ENCODE assay signal across 8 cellular contexts in genomic region chr2:68250196-68250595, GRCh38. TPM values are rescaled to one million over a fixed set of nuclear protein-coding genes. Genes with fewer than 3 reads are reported as not detected.
A peak's percentile ranks its signal among the peaks of the same experiment; 100 is the strongest.
DNase-seq lines count a peak whose midpoint lies in the region; ATAC-seq, FAIRE-seq and TF ChIP-seq lines count a peak whose summit lies in the region.

No MANE protein-coding gene starts in this region.

- H3K4me1 ChIP-seq in DOHH2 (ENCODE audit: control insufficient read depth, low read length): peaks cover 59% of the 10 kb centered on the region
- H3K4me1 ChIP-seq in NT2/D1 (ENCODE audit: insufficient read depth, insufficient read length): no peaks in the 10 kb centered on the region
- peaks cover 17 to 32% (median 23%) of the 10 kb centered on the region in 3 donors for H3K4me1 ChIP-seq in pancreas

- peak overlapping the region; percentile 98 for H3K4me3 Mint-ChIP-seq in endothelial cell (ENCODE audit: unreplicated experiment)

- peaks cover 52% of the 10 kb centered on the region for H4K20me1 ChIP-seq in DOHH2 (ENCODE audit: control insufficient read depth, insufficient read depth, low read depth, low read length)

- TF ChIP-seq CTCF in DOHH2 (IDR thresholded peaks at IDR 0.05; ENCODE audit: low read depth, low read length, poor library complexity, severe bottlenecking) (no peak), endothelial cell (IDR thresholded peaks at IDR 0.05; ENCODE audit: unreplicated experiment) (no peak), pancreas (IDR thresholded peaks at IDR 0.05) (no peak)

- DNase-seq in NT2/D1 (ENCODE audit: low read depth, low spot score): no peak
- no peak for DNase-seq in endothelial cell (ENCODE audit: low spot score)
- DNase-seq in pancreas: no peak
- DNase-seq in NCI-H146 treated with DMSO at 0.1 percent for 48 hours (lab: John Stamatoyannopoulos, UW; ENCODE audit: unreplicated experiment): no peak
- no peak for DNase-seq in NCI-H524 treated with DMSO at 0.1 percent for 48 hours (lab: John Stamatoyannopoulos, UW)
- no peak for DNase-seq in NCI-H446 (lab: John Stamatoyannopoulos, UW)

- H3K4me3 ChIP-seq in DOHH2 (ENCODE audit: low read length): peak overlapping the region; percentile 84
- H3K4me3 ChIP-seq in NT2/D1 (ENCODE audit: insufficient read length, low read depth): peak overlapping the region; percentile 84
- H3K4me3 ChIP-seq in pancreas: peak overlapping the region in 3 of 4 donors; percentile 62 to 83 (median 73)

- H3F3A ChIP-seq in DOHH2 (ENCODE audit: control insufficient read depth, insufficient read depth): peaks cover 8% of the 10 kb centered on the region

- H3K9me3 Mint-ChIP-seq in endothelial cell (ENCODE audit: unreplicated experiment): no peaks in the 10 kb centered on the region

- 18 to 21% methylated on average over 5 of the region's 5 CpGs for WGBS in pancreas, 2 donors

- FAIRE-seq in pancreas (lab: Jason Lieb, UNC): no peak

- ATAC-seq in pancreas (no peak), HG02884 (IDR thresholded peaks at IDR 0.05; ENCODE audit: unreplicated experiment) (no peak)

- no peaks in the 10 kb centered on the region for H3K9me2 ChIP-seq in DOHH2 (replicated peaks; ENCODE audit: control insufficient read depth, low read length)

- peaks cover 91% of the 10 kb centered on the region for H3K79me2 ChIP-seq in DOHH2 (ENCODE audit: control insufficient read depth, low read length)

- peak overlapping the region; percentile 82 for H3K4me2 ChIP-seq in DOHH2 (ENCODE audit: low read length)

- H3K9me3 ChIP-seq in DOHH2 (ENCODE audit: control insufficient read depth, insufficient read depth, low read length) (no peaks in the 10 kb centered on the region), NT2/D1 (ENCODE audit: insufficient read depth, low read length) (no peaks in the 10 kb centered on the region), pancreas (no peaks in the 10 kb centered on the region)

- H3K9ac ChIP-seq in NT2/D1 (ENCODE audit: insufficient read length, low read depth): peak overlapping the region; percentile 87

- H3K4me1 Mint-ChIP-seq in endothelial cell (ENCODE audit: unreplicated experiment): peaks cover 11% of the 10 kb centered on the region

- intact Hi-C loops in pancreas (cut with DNase I): no loop called here

- H3K27ac Mint-ChIP-seq in endothelial cell (ENCODE audit: unreplicated experiment): peak overlapping the region; percentile 99

- H3K27me3 ChIP-seq in DOHH2 (ENCODE audit: control insufficient read depth, low read length) (no peaks in the 10 kb centered on the region), NT2/D1 (ENCODE audit: insufficient read depth, insufficient read length) (no peaks in the 10 kb centered on the region), pancreas (no peaks in the 10 kb centered on the region)

- H3K36me3 ChIP-seq in DOHH2 (ENCODE audit: control insufficient read depth, low read length) (peaks cover 52% of the 10 kb centered on the region), NT2/D1 (ENCODE audit: insufficient read depth, insufficient read length, low read length) (peaks cover 15% of the 10 kb centered on the region), pancreas (no peaks in the 10 kb centered on the region)

- peaks cover 16% of the 10 kb centered on the region for H3K27me3 Mint-ChIP-seq in endothelial cell (ENCODE audit: unreplicated experiment)

- peak overlapping the region; percentile 88 for H3K27ac ChIP-seq in DOHH2 (ENCODE audit: low read depth, low read length)
- peak overlapping the region in 2 of 4 donors; percentile 96 for H3K27ac ChIP-seq in pancreas

- peaks cover 7% of the 10 kb centered on the region for H3K36me3 Mint-ChIP-seq in endothelial cell (ENCODE audit: low read depth, unreplicated experiment)

RNA-seq across cellular contexts. Expression of gene PPP3R1, which starts 2.1 kb away (rescaled TPM):
- total RNA-seq in endothelial cell (ENCODE audit: unreplicated experiment) (65.7 TPM), pancreas (10 to 100 TPM; 15.5 to 27.4 (median 23.4) TPM)
- 10 to 100 TPM in 1 of 2 donors, 1 to 10 TPM in 1; 6.1 to 12.4 TPM for polyA plus RNA-seq in pancreas
